In the genomic region with DNA sequence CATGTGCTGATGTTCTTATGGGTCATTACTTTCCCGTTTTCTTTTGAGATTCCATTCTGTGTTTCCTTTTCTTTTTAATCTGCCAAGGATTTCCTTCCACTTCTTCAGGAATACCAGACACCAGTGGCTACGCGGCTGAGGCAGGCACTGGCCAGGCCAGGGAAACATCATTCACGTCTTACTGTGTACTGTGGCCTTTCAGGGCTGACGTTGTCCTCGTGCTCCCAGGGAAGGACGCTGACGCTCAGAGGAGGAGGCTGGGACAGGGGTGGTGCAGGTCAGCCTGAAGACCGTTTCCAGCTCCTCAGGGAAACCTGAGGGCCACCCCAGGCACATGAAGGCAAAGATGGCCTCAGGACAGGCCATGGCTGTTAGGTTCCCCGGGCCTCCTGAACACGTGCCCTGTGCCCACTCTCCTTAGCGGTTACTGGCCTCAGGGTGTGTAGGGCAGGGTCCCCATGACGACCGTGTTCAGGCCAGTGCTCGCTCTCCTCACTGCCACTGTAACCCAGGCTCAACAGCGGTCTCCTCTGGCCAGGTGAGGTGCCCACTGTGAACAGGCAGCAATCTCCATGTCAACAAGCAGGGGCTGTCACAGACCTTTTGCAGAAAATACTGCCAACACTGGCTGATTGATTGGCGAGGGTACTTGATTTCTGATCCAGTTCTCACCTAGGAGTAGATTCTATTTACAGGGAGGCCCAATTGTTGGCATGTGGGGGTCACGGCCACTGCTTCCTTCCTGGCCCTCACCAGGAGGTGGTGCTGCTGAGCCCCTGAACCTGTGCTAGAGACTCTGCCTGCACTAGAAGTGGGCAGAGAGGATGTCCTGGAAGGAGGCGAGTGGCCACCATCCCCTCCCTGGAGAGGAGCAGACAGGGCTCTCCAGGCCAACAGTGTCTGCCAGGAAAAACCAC, we compare ENCODE assay signal across 10 cellular contexts.
DNase-seq lines count a peak whose midpoint lies in the region; ATAC-seq, FAIRE-seq and TF ChIP-seq lines count a peak whose summit lies in the region.
"Had no signal": no experiment of that assay in that cellular context is flagged by ENCODE, and none has a peak within 500 bp of the region (broad histone marks: within the 10 kb centered on the region; RNA-seq: fewer than 3 reads in every experiment).

No MANE protein-coding gene starts in this region.

- no peaks in the 10 kb centered on the region for H3K4me1 ChIP-seq in spleen

- peak; percentile 79 for TF ChIP-seq CTCF in AG09309 (IDR thresholded peaks at IDR 0.05; ENCODE audit: control insufficient read depth, insufficient read depth, low read depth, low read length, missing control alignments)
- peak; percentile 73 for TF ChIP-seq CTCF in activated CD8-positive, alpha-beta T cell treated with anti-CD3 and anti-CD28 coated beads for 36 hours (IDR thresholded peaks at IDR 0.05)
- TF ChIP-seq CTCF in spleen (IDR thresholded peaks at IDR 0.05 in 8 of 11, conservative IDR thresholded peaks at IDR 0.05 in 3 of 11): peak in 8 of 11 experiments; percentile 19 to 64 (median 49)

- H3K27me3 Mint-ChIP-seq in activated CD8-positive, alpha-beta T cell treated with anti-CD3 and anti-CD28 coated beads for 36 hours: no peaks in the 10 kb centered on the region
- H3K27me3 Mint-ChIP-seq: activated naive CD8-positive, alpha-beta T cell had no signal

- peaks cover 18% of the 10 kb centered on the region for H3K36me3 Mint-ChIP-seq in activated CD8-positive, alpha-beta T cell treated with anti-CD3 and anti-CD28 coated beads for 36 hours (ENCODE audit: low read depth)

- H3K36me3 ChIP-seq in H7 (replicated peaks; ENCODE audit: control insufficient read depth, insufficient read depth, low read length): no peaks in the 10 kb centered on the region
- H3K36me3 ChIP-seq in spleen: no peaks in the 10 kb centered on the region

- no peak overlapping the region for H3K27ac Mint-ChIP-seq in activated CD8-positive, alpha-beta T cell treated with anti-CD3 and anti-CD28 coated beads for 36 hours
- H3K27ac Mint-ChIP-seq: activated naive CD8-positive, alpha-beta T cell had no signal

- no peaks in the 10 kb centered on the region for H3K27me3 ChIP-seq in H7 (ENCODE audit: control insufficient read depth, insufficient read depth, low read length)
- H3K27me3 ChIP-seq in spleen (replicated peaks in 1 of 7): no peaks in the 10 kb centered on the region

- no peak for TF ChIP-seq POLR2A in spleen (IDR thresholded peaks at IDR 0.05)

- DNase-seq in AG09309 (ENCODE audit: low read depth) (no peak), H7 (peak; percentile 86), Right ventricle myocardium inferior (ENCODE audit: missing footprints) (no peak), spleen (peak; percentile 72), GOT3 (lab: John Stamatoyannopoulos, UW) (no peak), HTR-8/SVneo (ENCODE audit: insufficient read length, low spot score) (no peak), NCI-H2029 (lab: John Stamatoyannopoulos, UW) (no peak)
- DNase-seq in activated CD8-positive, alpha-beta T cell treated with anti-CD3 and anti-CD28 coated beads for 36 hours: peak; percentile 40

- H3K9me3 Mint-ChIP-seq in activated CD8-positive, alpha-beta T cell treated with anti-CD3 and anti-CD28 coated beads for 36 hours: no peaks in the 10 kb centered on the region

- no peaks in the 10 kb centered on the region for H3K4me1 Mint-ChIP-seq in activated CD8-positive, alpha-beta T cell treated with anti-CD3 and anti-CD28 coated beads for 36 hours (ENCODE audit: low read depth)

- CTCF ChIA-PET in activated CD8-positive, alpha-beta T cell treated with anti-CD3 and anti-CD28 coated beads for 36 hours (lab: Charles Lee): interaction anchor here (1.3 kb wide), 2 partner anchors 8 to 16 kb away, joined by 4 read pairs; no protein-coding TSS in a partner anchor

- H3K27ac ChIP-seq in spleen: no peak overlapping the region

- H3K4me3 Mint-ChIP-seq in activated CD8-positive, alpha-beta T cell treated with anti-CD3 and anti-CD28 coated beads for 36 hours: no peak overlapping the region
- H3K4me3 Mint-ChIP-seq: activated naive CD8-positive, alpha-beta T cell had no signal

- H3K9me3 ChIP-seq in spleen: no peaks in the 10 kb centered on the region

- no peak overlapping the region for H3K4me3 ChIP-seq in AG09309 (ENCODE audit: control insufficient read depth, low read depth, low read length)
- H3K4me3 ChIP-seq in H7 (ENCODE audit: insufficient read depth, low read depth, low read length): no peak overlapping the region
- no peak overlapping the region for H3K4me3 ChIP-seq in spleen
- H3K4me3 ChIP-seq: skin epidermis had no signal

- no peak for FAIRE-seq in HTR-8/SVneo (lab: Jason Lieb, UNC)

- 80 to 90% (median 83%) methylated on average over 9 to 19 of the region's 19 CpGs for WGBS in spleen, 5 donors

- ATAC-seq in activated CD8-positive, alpha-beta T cell treated with anti-CD3 and anti-CD28 coated beads for 36 hours: peak; percentile 74
- ATAC-seq in Right ventricle myocardium inferior: peak; percentile 65

- POLR2A ChIA-PET in activated CD8-positive, alpha-beta T cell treated with anti-CD3 and anti-CD28 coated beads for 36 hours (lab: Charles Lee): no interaction called here

- intact Hi-C loops in activated CD8-positive, alpha-beta T cell treated with anti-CD3 and anti-CD28 coated beads for 36 hours (cut with micrococcal nuclease): loop anchor here (1.0 kb wide), 1 partner anchor 241 kb away; no protein-coding TSS in a partner anchor
- intact Hi-C loops in Right ventricle myocardium inferior (cut with DNase I) (loop anchor here (10.0 kb wide), 1 partner anchor 241 kb away; no protein-coding TSS in a partner anchor), spleen (cut with DNase I; ENCODE audit: low total_unique reads) (no loop called here)

Comparison
In these comparisons a context has a peak if more than half of its experiments do, and no peak if none do; other contexts are left out.
1. DNase-seq: peak in H7 (single experiment), activated CD8-positive, alpha-beta T cell treated with anti-CD3 and anti-CD28 coated beads for 36 hours (single experiment) and spleen (single experiment); none in AG09309 (single experiment), Right ventricle myocardium inferior (single experiment), GOT3 (single experiment), HTR-8/SVneo (single experiment) and NCI-H2029 (single experiment).
2. Peak in every context shown above with its lines, with median percentiles within 50 percentile points of each other: CTCF ChIP-seq.